23 cellular contexts compared by ENCODE assay signal in the genomic region with DNA sequence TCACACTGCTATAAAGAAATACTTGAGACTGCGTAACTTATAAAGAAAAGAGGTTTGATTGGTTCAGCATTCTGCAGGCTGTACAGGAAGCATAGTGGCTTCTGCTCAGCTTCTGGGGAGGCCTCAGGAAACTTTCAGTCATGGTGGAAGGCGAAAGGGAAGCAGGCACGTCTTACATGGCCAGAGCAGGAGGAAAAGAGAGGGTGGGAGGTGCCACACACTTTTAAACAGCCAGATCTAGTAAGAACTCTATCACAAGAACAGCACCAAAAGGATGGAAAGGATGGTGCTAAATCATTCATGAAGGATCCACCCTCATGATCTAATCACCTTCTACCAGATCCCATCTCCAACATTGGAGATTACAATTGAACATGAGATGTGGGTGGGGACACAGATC.
"Had no signal": no experiment of that assay in that cellular context is flagged by ENCODE, and none has a peak within 500 bp of the region (broad histone marks: within the 10 kb centered on the region; RNA-seq: fewer than 3 reads in every experiment).

No MANE protein-coding gene starts in this region.

- H3K27ac ChIP-seq: colonic mucosa, esophagus squamous epithelium, gastroesophageal sphincter, left ventricle myocardium inferior, lower lobe of right lung, parathyroid adenoma, psoas muscle, sigmoid colon, skin epidermis, stomach, thoracic aorta had no signal

- H3K4me3 Mint-ChIP-seq: immature natural killer cell; memory B cell; natural killer cell treated with Interleukin-12 subunit alpha and Interleukin-12 subunit beta and Interleukin-15 and Interleukin-18, amount 100 ng/mL, for 72 hours had no signal

- H3K27ac Mint-ChIP-seq: immature natural killer cell; memory B cell; natural killer cell treated with Interleukin-12 subunit alpha and Interleukin-12 subunit beta and Interleukin-15 and Interleukin-18, amount 100 ng/mL, for 72 hours had no signal

- ATAC-seq: gastroesophageal sphincter; lower lobe of right lung; natural killer cell treated with Interleukin-12 subunit alpha and Interleukin-12 subunit beta and Interleukin-15 and Interleukin-18, amount 100 ng/mL, for 72 hours had no signal

- DNase-seq: colonic mucosa; dermis blood vessel endothelial cell; esophagus squamous epithelium; foreskin fibroblast; glutamatergic neuron; immature natural killer cell; left ventricle myocardium inferior; lower lobe of right lung; midbrain; psoas muscle; sigmoid colon; stimulated activated CD4-positive, alpha-beta T cell treated with anti-CD3 and anti-CD28 coated beads, Interleukin-2, amount 100 ng/mL, for 24 hours; stimulated activated CD4-positive, alpha-beta T cell treated with anti-CD3 and anti-CD28 coated beads, Interleukin-4, amount 100 ng/mL, for 4 hours; stimulated activated naive CD4-positive, alpha-beta T cell; stomach; substantia nigra; transverse colon had no signal

- H3K9me3 Mint-ChIP-seq: memory B cell had no signal

- H3K36me3 Mint-ChIP-seq: immature natural killer cell; memory B cell; natural killer cell treated with Interleukin-12 subunit alpha and Interleukin-12 subunit beta and Interleukin-15 and Interleukin-18, amount 100 ng/mL, for 72 hours had no signal

- H3K4me1 Mint-ChIP-seq: immature natural killer cell, memory B cell had no signal
